Comparison of ENCODE assay signal across 9 cellular contexts in the genomic region with DNA sequence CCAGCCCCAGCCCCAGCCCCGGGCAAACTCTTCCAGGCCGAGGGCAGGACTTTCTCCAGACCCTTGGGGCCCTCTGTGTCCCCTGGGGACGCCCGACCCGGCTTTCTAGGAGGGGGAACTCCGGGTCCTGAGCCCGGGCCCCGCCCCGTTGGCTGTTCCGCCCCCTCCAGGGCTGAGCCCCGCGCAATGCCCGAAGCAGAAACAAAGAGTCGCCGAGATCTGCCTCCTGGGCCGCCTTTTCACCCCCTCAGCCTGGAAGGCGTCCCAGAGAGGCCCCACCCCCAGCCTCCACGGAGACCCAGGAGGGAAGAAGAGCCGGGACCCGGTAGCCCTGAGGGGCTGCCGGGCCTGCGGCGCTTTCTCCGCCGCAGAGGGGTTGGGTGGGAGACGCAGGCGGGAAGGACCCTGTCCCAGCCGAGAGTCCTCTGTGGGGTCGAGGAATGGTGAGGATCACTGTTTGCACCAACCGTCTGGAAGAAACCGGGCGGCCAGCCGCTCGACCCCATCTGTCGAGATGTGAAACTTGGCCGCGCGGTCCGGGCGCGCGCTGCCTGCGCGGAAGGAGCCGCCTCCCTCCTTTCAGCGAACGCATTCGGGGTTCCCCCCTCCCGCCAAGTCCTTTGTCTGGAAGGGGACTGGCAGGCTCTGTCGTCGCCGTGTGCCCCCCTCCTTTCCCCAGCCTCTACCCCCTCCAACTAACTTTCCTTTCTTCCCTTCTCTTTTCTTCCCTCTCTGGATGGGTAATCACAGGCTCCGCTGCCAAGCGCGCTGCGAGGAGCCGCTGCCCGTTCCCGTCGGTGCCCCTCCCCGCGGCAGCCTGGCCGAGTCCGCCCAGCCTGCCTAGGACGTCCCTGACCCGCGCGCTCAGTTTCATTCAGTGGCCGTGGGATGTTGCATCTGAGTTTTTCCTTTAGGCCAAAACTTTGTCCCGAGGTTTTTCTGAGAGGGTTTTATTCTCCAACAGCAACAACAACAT. TPM values are rescaled to one million over a fixed set of nuclear protein-coding genes. Genes with fewer than 3 reads are reported as not detected.
DNase-seq lines count a peak whose midpoint lies in the region; ATAC-seq and TF ChIP-seq lines count a peak whose summit lies in the region.
"Had no signal": no experiment of that assay in that cellular context is flagged by ENCODE, and none has a peak within 500 bp of the region (broad histone marks: within the 10 kb centered on the region; RNA-seq: fewer than 3 reads in every experiment).

No MANE protein-coding gene starts in this region.

- DNase-seq in NB4 (ENCODE audit: low read depth) (peak; percentile 55), glutamatergic neuron (peak; percentile 59), sigmoid colon (no peak)
- no peak for DNase-seq in activated naive CD4-positive, alpha-beta T cell treated with Interleukin-2 at 50 U/mL for 16 hours
- no peak for DNase-seq in activated CD8-positive, alpha-beta T cell treated with anti-CD3 and anti-CD28 coated beads, Interleukin-2, amount 10 ng/mL, durations not matched to agents 7 days and 5 days
- DNase-seq: NCI-H226 had no signal

- peaks cover 44% of the 10 kb centered on the region for H3K27me3 Mint-ChIP-seq in glutamatergic neuron (ENCODE audit: unreplicated experiment)
- peaks cover 84% of the 10 kb centered on the region for H3K27me3 Mint-ChIP-seq in activated CD8-positive, alpha-beta T cell treated with anti-CD3 and anti-CD28 coated beads, Interleukin-2, amount 10 ng/mL, durations not matched to agents 7 days and 5 days (ENCODE audit: low read depth)

- H3K4me1 Mint-ChIP-seq in glutamatergic neuron (ENCODE audit: low read depth, unreplicated experiment), result peaks cover 7% of the 10 kb centered on the region
- H3K4me1 Mint-ChIP-seq in activated CD8-positive, alpha-beta T cell treated with anti-CD3 and anti-CD28 coated beads, Interleukin-2, amount 10 ng/mL, durations not matched to agents 7 days and 5 days (ENCODE audit: low read depth), result peaks cover 20% of the 10 kb centered on the region

- CTCF ChIA-PET in activated CD8-positive, alpha-beta T cell treated with anti-CD3 and anti-CD28 coated beads, Interleukin-2, amount 10 ng/mL, durations not matched to agents 7 days and 5 days (lab: Charles Lee), result no interaction called here

- H3K4me3 ChIP-seq in NB4 (ENCODE audit: low read depth, low read length) (no peak overlapping the region), sigmoid colon (peak overlapping the region in 3 of 4 donors; percentile 8 to 24 (median 20))

- TF ChIP-seq CTCF in NB4 (IDR thresholded peaks at IDR 0.05; ENCODE audit: low read depth, low read length), result no peak
- no peak for TF ChIP-seq CTCF in glutamatergic neuron (IDR thresholded peaks at IDR 0.05; ENCODE audit: partially characterized antibody, unreplicated experiment)
- TF ChIP-seq CTCF in sigmoid colon (IDR thresholded peaks at IDR 0.05), result no peak

- peak overlapping the region; percentile 38; the same call in 1 of the 2 replicates for H3K9ac ChIP-seq in ES-I3 (ENCODE audit: low read depth, low read length)

- WGBS in sigmoid colon, 2 donors, result 3 to 4% methylated on average over 70 of the region's 70 CpGs

- TF ChIP-seq EP300 in sigmoid colon (IDR thresholded peaks at IDR 0.05), result no peak

- no peaks in the 10 kb centered on the region for H3K36me3 Mint-ChIP-seq in glutamatergic neuron (ENCODE audit: unreplicated experiment)
- no peaks in the 10 kb centered on the region for H3K36me3 Mint-ChIP-seq in activated CD8-positive, alpha-beta T cell treated with anti-CD3 and anti-CD28 coated beads, Interleukin-2, amount 10 ng/mL, durations not matched to agents 7 days and 5 days (ENCODE audit: low read depth)

- POLR2A ChIA-PET in activated CD8-positive, alpha-beta T cell treated with anti-CD3 and anti-CD28 coated beads, Interleukin-2, amount 10 ng/mL, durations not matched to agents 7 days and 5 days (lab: Charles Lee), result no interaction called here

- no peak for ATAC-seq in activated CD8-positive, alpha-beta T cell treated with anti-CD3 and anti-CD28 coated beads, Interleukin-2, amount 10 ng/mL, durations not matched to agents 7 days and 5 days
- ATAC-seq in GM19467 (IDR thresholded peaks at IDR 0.05; ENCODE audit: unreplicated experiment), result no peak

- H3K9me3 Mint-ChIP-seq in glutamatergic neuron (ENCODE audit: unreplicated experiment), result peaks cover 7% of the 10 kb centered on the region
- H3K9me3 Mint-ChIP-seq in activated CD8-positive, alpha-beta T cell treated with anti-CD3 and anti-CD28 coated beads, Interleukin-2, amount 10 ng/mL, durations not matched to agents 7 days and 5 days (ENCODE audit: insufficient read depth), result no peaks in the 10 kb centered on the region

- no peak overlapping the region for H3K27ac ChIP-seq in sigmoid colon
- H3K27ac ChIP-seq: VCaP had no signal

- H3K27me3 ChIP-seq in sigmoid colon, result peaks cover 80 to 100% (median 96%) of the 10 kb centered on the region in 3 donors

- no peak for TF ChIP-seq POLR2A in NB4 (IDR thresholded peaks at IDR 0.05; ENCODE audit: extremely low read depth, insufficient read length)
- no peak for TF ChIP-seq POLR2A in sigmoid colon (IDR thresholded peaks at IDR 0.05)

- H3K4me1 ChIP-seq in ES-I3 (ENCODE audit: insufficient read depth, low read length) (peaks cover 17% of the 10 kb centered on the region), sigmoid colon (peaks cover 0 to 29% (median 27%) of the 10 kb centered on the region in 4 donors)

- H3K36me3 ChIP-seq in ES-I3 (ENCODE audit: insufficient read depth, low read length) (no peaks in the 10 kb centered on the region), sigmoid colon (no peaks in the 10 kb centered on the region)

- H3K9me3 ChIP-seq in ES-I3 (ENCODE audit: control insufficient read depth, insufficient read depth, low read length) (no peaks in the 10 kb centered on the region; the same call in 1 of the 2 replicates), sigmoid colon (no peaks in the 10 kb centered on the region)

- intact Hi-C loops in sigmoid colon (cut with DNase I), result no loop called here

- peak overlapping the region; percentile 46 for H3K4me3 Mint-ChIP-seq in glutamatergic neuron (ENCODE audit: unreplicated experiment)
- H3K4me3 Mint-ChIP-seq in activated CD8-positive, alpha-beta T cell treated with anti-CD3 and anti-CD28 coated beads, Interleukin-2, amount 10 ng/mL, durations not matched to agents 7 days and 5 days, result no peak overlapping the region

- no peak overlapping the region for H3K27ac Mint-ChIP-seq in glutamatergic neuron (ENCODE audit: unreplicated experiment)
- H3K27ac Mint-ChIP-seq in activated CD8-positive, alpha-beta T cell treated with anti-CD3 and anti-CD28 coated beads, Interleukin-2, amount 10 ng/mL, durations not matched to agents 7 days and 5 days, result no peak overlapping the region

RNA-seq across cellular contexts. Expression of a gene that starts 10.2 kb away (rescaled TPM):
- total RNA-seq in glutamatergic neuron (ENCODE audit: unreplicated experiment), result 0.20 TPM
- total RNA-seq in sigmoid colon, result under 1 TPM in 2 of 4 donors, not detected in 2; 0.14 to 0.16 TPM
- polyA plus RNA-seq in sigmoid colon, result not detected
- total RNA-seq in activated CD8-positive, alpha-beta T cell treated with anti-CD3 and anti-CD28 coated beads, Interleukin-2, amount 10 ng/mL, durations not matched to agents 7 days and 5 days, result not detected

Comparison
In these comparisons a context has a peak if more than half of its experiments do, and no peak if none do; other contexts are left out.
1. DNase-seq: peak in NB4 (single experiment) and glutamatergic neuron (single experiment); none in sigmoid colon (single experiment), activated naive CD4-positive, alpha-beta T cell treated with Interleukin-2 at 50 U/mL for 16 hours (single experiment) and activated CD8-positive, alpha-beta T cell treated with anti-CD3 and anti-CD28 coated beads, Interleukin-2, amount 10 ng/mL, durations not matched to agents 7 days and 5 days (single experiment).